Comparison of ENCODE assay signal across 2 cellular contexts in genomic region chr19:30317403-30317802, GRCh38.
TF ChIP-seq lines count a peak whose summit lies in the region.

No MANE protein-coding gene starts in this region.

TF ChIP-seq in A549, 52 proteins besides CTCF, POLR2A, EP300 and RAD21:
- TF ChIP-seq ZNF302 (CRISPR knock-in tag; IDR thresholded peaks at IDR 0.05) (no peak), HOXB13 (CRISPR knock-in tag; IDR thresholded peaks at IDR 0.05; ENCODE audit: low read depth) (no peak), TFCP2L1 (CRISPR knock-in tag; IDR thresholded peaks at IDR 0.05) (no peak), PHF8 (IDR thresholded peaks at IDR 0.05; ENCODE audit: borderline replicate concordance, low read depth) (no peak), HOXA7 (CRISPR knock-in tag; IDR thresholded peaks at IDR 0.05) (no peak), KDM5A (IDR thresholded peaks at IDR 0.05) (no peak), RCOR1 (IDR thresholded peaks at IDR 0.05; ENCODE audit: low read depth, low read length) (no peak), CHD4 (IDR thresholded peaks at IDR 0.05; ENCODE audit: borderline replicate concordance) (no peak), BHLHE40 (IDR thresholded peaks at IDR 0.05; ENCODE audit: low read depth, low read length) (no peak)

TF ChIP-seq in GM12891, 5 proteins besides CTCF, POLR2A, EP300 and RAD21:
- TF ChIP-seq POU2F2 (IDR thresholded peaks at IDR 0.05; ENCODE audit: low read depth, low read length) (no peak), POLR2AphosphoS5 (IDR thresholded peaks at IDR 0.05; ENCODE audit: low read depth, low read length) (no peak), SPI1 (IDR thresholded peaks at IDR 0.05; ENCODE audit: low read depth, low read length) (no peak), PAX5 (IDR thresholded peaks at IDR 0.05; ENCODE audit: insufficient read depth, low read length, severe bottlenecking) (no peak), TAF1 (IDR thresholded peaks at IDR 0.05; ENCODE audit: low read depth, low read length) (no peak)
